In the genomic region with DNA sequence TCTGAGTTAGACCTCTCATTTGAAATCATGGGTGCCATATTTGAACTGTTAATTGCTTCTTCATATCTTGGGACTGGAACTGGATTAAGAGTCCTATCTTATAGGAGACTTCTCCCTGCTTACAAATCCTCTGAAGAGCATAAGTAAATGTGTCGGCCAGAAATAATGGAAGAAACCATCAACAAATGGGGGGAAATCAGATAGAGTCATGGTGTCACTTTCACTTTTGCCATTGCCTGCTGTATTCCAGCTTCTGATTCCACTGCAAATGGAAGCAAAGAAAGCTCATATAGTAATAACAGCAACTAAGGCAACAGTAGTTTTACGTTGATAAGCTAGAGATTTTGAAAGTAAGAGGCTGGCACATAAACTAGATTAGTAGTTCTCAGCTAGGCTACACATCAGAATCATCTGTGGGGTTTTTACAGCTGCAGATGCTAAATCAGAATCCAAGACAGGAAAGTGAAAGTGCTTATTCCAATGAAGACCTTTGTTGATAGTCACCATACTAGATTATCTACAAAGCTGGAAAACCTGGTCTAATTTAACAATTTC, we compare ENCODE assay signal across 17 cellular contexts. TPM values are rescaled to one million over a fixed set of nuclear protein-coding genes. Genes with fewer than 3 reads are reported as not detected.
DNase-seq lines count a peak whose midpoint lies in the region; ATAC-seq and TF ChIP-seq lines count a peak whose summit lies in the region.
"Had no signal": no experiment of that assay in that cellular context is flagged by ENCODE, and none has a peak within 500 bp of the region (broad histone marks: within the 10 kb centered on the region; RNA-seq: fewer than 3 reads in every experiment).

No MANE protein-coding gene starts in this region.

- POLR2A ChIA-PET in A673 (lab: Charles Lee; ENCODE audit: low non-redundant PET), result no interaction called here

- H3K27ac ChIP-seq in left ventricle myocardium inferior (replicated peaks), result no peak overlapping the region
- H3K27ac ChIP-seq in heart left ventricle, result no peak overlapping the region
- H3K27ac ChIP-seq in stomach smooth muscle (ENCODE audit: low read length), result no peak overlapping the region
- H3K27ac ChIP-seq in A673 (ENCODE audit: low read depth, low read length, poor library complexity, severe bottlenecking), result no peak overlapping the region
- H3K27ac ChIP-seq: SJSA1 had no signal

- no peak for ATAC-seq in heart left ventricle
- ATAC-seq in left lobe of liver, result peak; percentile 26
- ATAC-seq: GM12878 had no signal

- WGBS in heart left ventricle, 4 donors, result 56 to 85% (median 68%) methylated on average over 2 of the region's 2 CpGs

- CTCF ChIA-PET in A673 (lab: Charles Lee), result interaction anchor here (2.2 kb wide), 1 partner anchor 131 kb away, joined by 13 read pairs; no protein-coding TSS in a partner anchor

- in situ Hi-C loops in SK-MEL-5 (cut with HindIII; ENCODE audit: low pct_unique_long_range_greater_than_20kb, low sequenced_read_pairs), result loop anchor here (25.0 kb wide), 1 partner anchor 129 kb away; no protein-coding TSS in a partner anchor

- intact Hi-C loops in left ventricle myocardium inferior (cut with micrococcal nuclease) (loop anchor here (10.0 kb wide), 1 partner anchor 131 kb away; no protein-coding TSS in a partner anchor), heart left ventricle (cut with DNase I) (loop anchor here (2.0 to 5.0 kb wide), 4 partner anchors 129 to 321 kb away; no protein-coding TSS in a partner anchor), A673 (cut with micrococcal nuclease; ENCODE audit: unreplicated experiment) (loop anchor here (2.0 to 10.0 kb wide), 2 partner anchors 131 to 251 kb away; no protein-coding TSS in a partner anchor)

- no peak overlapping the region for H3K9ac ChIP-seq in stomach smooth muscle (ENCODE audit: low read length in 2 of 2)

- TF ChIP-seq CTCF in left ventricle myocardium inferior (IDR thresholded peaks at IDR 0.05; ENCODE audit: borderline replicate concordance) (no peak), heart left ventricle (IDR thresholded peaks at IDR 0.05) (no peak), A673 (conservative IDR thresholded peaks at IDR 0.05; ENCODE audit: low read depth, low read length) (no peak)

- no TSS peak for BruUV-seq in A673 (replicated peaks; lab: Mats Ljungman, UMichigan)

- no peaks in the 10 kb centered on the region for H3K36me3 ChIP-seq in left ventricle myocardium inferior
- H3K36me3 ChIP-seq in heart left ventricle, result no peaks in the 10 kb centered on the region
- H3K36me3 ChIP-seq in stomach smooth muscle (ENCODE audit: control insufficient read depth in 2 of 2, insufficient read depth in 2 of 2, low read length in 2 of 2), result no peaks in the 10 kb centered on the region
- H3K36me3 ChIP-seq in A673 (ENCODE audit: insufficient read depth, low read length, poor library complexity, severe bottlenecking), result no peaks in the 10 kb centered on the region
- H3K36me3 ChIP-seq: SJSA1 had no signal

- peak overlapping the region; percentile 19 for H3K4me3 ChIP-seq in left ventricle myocardium inferior
- peak overlapping the region in 4 of 12 donors; percentile 18 to 34 (median 28) for H3K4me3 ChIP-seq in heart left ventricle
- H3K4me3 ChIP-seq in stomach smooth muscle (ENCODE audit: low read length in 2 of 2), result peak overlapping the region; percentile 35 to 44
- no peak overlapping the region for H3K4me3 ChIP-seq in A673 (ENCODE audit: low read depth, low read length, poor library complexity, severe bottlenecking)
- H3K4me3 ChIP-seq: GM12878, SJSA1 had no signal

- no peak for TF ChIP-seq POLR2A in heart left ventricle (IDR thresholded peaks at IDR 0.05)

- H3K9me3 ChIP-seq in left ventricle myocardium inferior (replicated peaks), result no peaks in the 10 kb centered on the region
- H3K9me3 ChIP-seq in heart left ventricle, result no peaks in the 10 kb centered on the region
- no peaks in the 10 kb centered on the region for H3K9me3 ChIP-seq in stomach smooth muscle (ENCODE audit: control insufficient read depth in 2 of 2, low read length in 2 of 2)
- H3K9me3 ChIP-seq in A673 (ENCODE audit: low read depth, low read length, poor library complexity, severe bottlenecking), result no peaks in the 10 kb centered on the region
- H3K9me3 ChIP-seq: SJSA1 had no signal

- H3K27me3 ChIP-seq in left ventricle myocardium inferior (ENCODE audit: low read depth) (no peaks in the 10 kb centered on the region), heart left ventricle (no peaks in the 10 kb centered on the region), stomach smooth muscle (ENCODE audit: control insufficient read depth in 1 of 2, insufficient read depth in 2 of 2, low read length in 2 of 2) (no peaks in the 10 kb centered on the region), A673 (replicated peaks; ENCODE audit: insufficient read depth, low read depth, low read length, poor library complexity) (no peaks in the 10 kb centered on the region)
- H3K27me3 ChIP-seq: SJSA1 had no signal

- DNase-seq in left ventricle myocardium inferior (no peak), heart left ventricle (no peak), SK-MEL-5 (ENCODE audit: low read depth, low spot score) (peak; percentile 65), left lobe of liver (ENCODE audit: low spot score) (no peak), NCI-H1048 (lab: John Stamatoyannopoulos, UW) (no peak), A673 (ENCODE audit: low spot score) (no peak)
- DNase-seq in activated CD8-positive, alpha-beta memory T cell treated with anti-CD3 and anti-CD28 coated beads, Interleukin-2, amount 50 U/mL, for 4 hours, result no peak
- DNase-seq: CD4-positive, CD25-positive, alpha-beta regulatory T cell; DMS79; KBM-7; NCI-H1930; NCI-H2171; NCI-H446 treated with DMSO at 0.1 percent for 48 hours had no signal

- H3K4me1 ChIP-seq in left ventricle myocardium inferior (no peaks in the 10 kb centered on the region), heart left ventricle (no peaks in the 10 kb centered on the region), stomach smooth muscle (ENCODE audit: control insufficient read depth, insufficient read depth, low read length) (no peaks in the 10 kb centered on the region), A673 (ENCODE audit: insufficient read depth, low read length, poor library complexity, severe bottlenecking) (peaks cover 5% of the 10 kb centered on the region)

RNA-seq across cellular contexts. Expression of a gene that starts 12.3 kb away (rescaled TPM):
- total RNA-seq in left ventricle myocardium inferior, result 8.3 TPM
- total RNA-seq in heart left ventricle, result 1 to 10 TPM; 1.1 to 8.5 (median 6.0) TPM
- 1 to 10 TPM in 1 of 2 donors, under 1 TPM in 1; 0.98 to 1.4 TPM for polyA plus RNA-seq in heart left ventricle
- 1.9 and 2.5 TPM in 2 replicates for total RNA-seq in SK-MEL-5 (2014; rRNA removed; shearing (Covaris generic))
- 0.69 and 1.4 TPM in 2 replicates for polyA plus RNA-seq in SK-MEL-5 (2015; cell fraction: cytosol; rRNA removed)
- polyA plus RNA-seq in SK-MEL-5 (2015; cell fraction: nucleus; rRNA removed), result 0.62 and 1.3 TPM in 2 replicates
- 2.2 TPM for total RNA-seq in left lobe of liver
- 0.15 and 0.21 TPM in 2 replicates for total RNA-seq in A673 (2021)
- total RNA-seq: GM12878 had no signal
- polyA plus RNA-seq: GM12878 had no signal

RNA-seq across cellular contexts. Expression of a gene that starts 31.9 kb away (rescaled TPM):
- total RNA-seq in left ventricle myocardium inferior (0.85 TPM), heart left ventricle (under 1 TPM in 6 of 9 donors, not detected in 3; 0.14 to 0.56 (median 0.20) TPM), left lobe of liver (not detected), A673 (2021) (not detected in 2 replicates)
- polyA plus RNA-seq in heart left ventricle, result under 1 TPM; 0.07 to 0.19 TPM
- total RNA-seq in SK-MEL-5 (2014; rRNA removed; shearing (Covaris generic)), result 8.1 and 8.7 TPM in 2 replicates
- 10.2 and 12.6 TPM in 2 replicates for polyA plus RNA-seq in SK-MEL-5 (2015; cell fraction: cytosol; rRNA removed)
- 3.1 and 5.1 TPM in 2 replicates for polyA plus RNA-seq in SK-MEL-5 (2015; cell fraction: nucleus; rRNA removed)
- total RNA-seq: CD4-positive, CD25-positive, alpha-beta regulatory T cell; G401; GM12878 had no signal
- polyA plus RNA-seq: CD4-positive, CD25-positive, alpha-beta regulatory T cell; GM12878 had no signal
